Comparison of ENCODE assay signal across 18 cellular contexts in genomic region chr7:129993275-129993674, GRCh38. TPM values are rescaled to one million over a fixed set of nuclear protein-coding genes. Genes with fewer than 3 reads are reported as not detected.
DNase-seq lines count a peak whose midpoint lies in the region; ATAC-seq and TF ChIP-seq lines count a peak whose summit lies in the region.
"Had no signal": no experiment of that assay in that cellular context is flagged by ENCODE, and none has a peak within 500 bp of the region (broad histone marks: within the 10 kb centered on the region; RNA-seq: fewer than 3 reads in every experiment).

No MANE protein-coding gene starts in this region.

- no peaks in the 10 kb centered on the region for H3K9me3 Mint-ChIP-seq in chondrocyte (ENCODE audit: low read depth)
- H3K9me3 Mint-ChIP-seq in activated CD8-positive, alpha-beta T cell treated with anti-CD3 and anti-CD28 coated beads, Interleukin-2, amount 10 ng/mL, durations not matched to agents 7 days and 5 days (ENCODE audit: insufficient read depth), result no peaks in the 10 kb centered on the region
- H3K9me3 Mint-ChIP-seq: CD4-positive, alpha-beta memory T cell had no signal

- no peaks in the 10 kb centered on the region for H3K36me3 Mint-ChIP-seq in chondrocyte (ENCODE audit: low read depth)
- no peaks in the 10 kb centered on the region for H3K36me3 Mint-ChIP-seq in activated CD8-positive, alpha-beta T cell treated with anti-CD3 and anti-CD28 coated beads, Interleukin-2, amount 10 ng/mL, durations not matched to agents 7 days and 5 days (ENCODE audit: low read depth)
- H3K36me3 Mint-ChIP-seq: CD4-positive, alpha-beta memory T cell had no signal

- TF ChIP-seq CTCF in AG10803 (conservative IDR thresholded peaks at IDR 0.05; ENCODE audit: low read length), result no peak
- TF ChIP-seq CTCF in chondrocyte (IDR thresholded peaks at IDR 0.05), result peak; percentile 11
- peak; percentile 44 for TF ChIP-seq CTCF in foreskin keratinocyte (conservative IDR thresholded peaks at IDR 0.05)

- H3K4me3 Mint-ChIP-seq in chondrocyte (ENCODE audit: unreplicated experiment), result no peak overlapping the region
- H3K4me3 Mint-ChIP-seq in activated CD8-positive, alpha-beta T cell treated with anti-CD3 and anti-CD28 coated beads, Interleukin-2, amount 10 ng/mL, durations not matched to agents 7 days and 5 days, result no peak overlapping the region
- H3K4me3 Mint-ChIP-seq: CD4-positive, alpha-beta memory T cell had no signal

- no peak for TF ChIP-seq POLR2A in GM18505 (IDR thresholded peaks at IDR 0.05; ENCODE audit: borderline replicate concordance, extremely low read depth, insufficient read depth, insufficient read length)

- peaks cover 6% of the 10 kb centered on the region for H3K4me1 Mint-ChIP-seq in chondrocyte (ENCODE audit: low read depth)
- H3K4me1 Mint-ChIP-seq in activated CD8-positive, alpha-beta T cell treated with anti-CD3 and anti-CD28 coated beads, Interleukin-2, amount 10 ng/mL, durations not matched to agents 7 days and 5 days (ENCODE audit: low read depth), result peaks cover 5% of the 10 kb centered on the region

- H3K27ac Mint-ChIP-seq in chondrocyte (ENCODE audit: unreplicated experiment), result no peak overlapping the region
- no peak overlapping the region for H3K27ac Mint-ChIP-seq in activated CD8-positive, alpha-beta T cell treated with anti-CD3 and anti-CD28 coated beads, Interleukin-2, amount 10 ng/mL, durations not matched to agents 7 days and 5 days
- H3K27ac Mint-ChIP-seq: CD4-positive, alpha-beta memory T cell had no signal

- POLR2A ChIA-PET in activated CD8-positive, alpha-beta T cell treated with anti-CD3 and anti-CD28 coated beads, Interleukin-2, amount 10 ng/mL, durations not matched to agents 7 days and 5 days (lab: Charles Lee), result interaction anchor here (1.1 kb wide), 1 partner anchor 11 kb away, joined by 3 read pairs; no protein-coding TSS in a partner anchor

- H3K27ac ChIP-seq in foreskin keratinocyte, result no peak overlapping the region

- no peak for ATAC-seq in foreskin keratinocyte
- no peak for ATAC-seq in GM18505 (IDR thresholded peaks at IDR 0.05; ENCODE audit: unreplicated experiment)
- ATAC-seq in activated CD8-positive, alpha-beta T cell treated with anti-CD3 and anti-CD28 coated beads, Interleukin-2, amount 10 ng/mL, durations not matched to agents 7 days and 5 days, result no peak
- ATAC-seq: SK-N-SH treated with all-trans-retinoic acid at 6 μM for 48 hours had no signal

- no peak overlapping the region for H3K4me3 ChIP-seq in AG10803 (ENCODE audit: low read length)

- H3K27me3 ChIP-seq in foreskin keratinocyte, result no peaks in the 10 kb centered on the region

- H3K4me1 ChIP-seq in foreskin keratinocyte, result no peaks in the 10 kb centered on the region

- DNase-seq in AG10803 (ENCODE audit: low read depth) (peak; percentile 7), H4 (ENCODE audit: low spot score) (peak; percentile 50), chondrocyte (ENCODE audit: low spot score) (no peak), foreskin keratinocyte (no peak), DMS 273 (lab: John Stamatoyannopoulos, UW; ENCODE audit: unreplicated experiment) (no peak)
- DNase-seq in activated CD8-positive, alpha-beta T cell treated with anti-CD3 and anti-CD28 coated beads, Interleukin-2, amount 10 ng/mL, durations not matched to agents 7 days and 5 days, result no peak
- no peak for DNase-seq in stimulated activated naive CD4-positive, alpha-beta T cell treated with Interleukin-2 at 50 U/mL for 16 hours (lab: John Stamatoyannopoulos, UW)
- DNase-seq: Calu3; CD4-positive, alpha-beta memory T cell; DMS79 treated with DMSO at 0.1 percent for 48 hours; GOT3; NCI-H1105; NCI-H1694 treated with DMSO at 0.1 percent for 48 hours; NCI-H2107; NCI-H526 treated with DMSO at 0.1 percent for 48 hours; Right ventricle myocardium superior had no signal

- CTCF ChIA-PET in activated CD8-positive, alpha-beta T cell treated with anti-CD3 and anti-CD28 coated beads, Interleukin-2, amount 10 ng/mL, durations not matched to agents 7 days and 5 days (lab: Charles Lee), result interaction anchor here (1.0 to 1.3 kb wide), 2 partner anchors 17 to 164 kb away, joined by 3 to 5 read pairs; no protein-coding TSS in a partner anchor

- H3K27me3 Mint-ChIP-seq in chondrocyte (ENCODE audit: low read depth), result no peaks in the 10 kb centered on the region
- no peaks in the 10 kb centered on the region for H3K27me3 Mint-ChIP-seq in activated CD8-positive, alpha-beta T cell treated with anti-CD3 and anti-CD28 coated beads, Interleukin-2, amount 10 ng/mL, durations not matched to agents 7 days and 5 days (ENCODE audit: low read depth)
- H3K27me3 Mint-ChIP-seq: CD4-positive, alpha-beta memory T cell had no signal

RNA-seq across cellular contexts. Expression of gene UBE2H, which starts 40.5 kb away (rescaled TPM):
- total RNA-seq in H4 (2014; rRNA removed; shearing (Covaris generic)), result 26.2 and 32.5 TPM in 2 replicates
- total RNA-seq in chondrocyte, result 137 to 172 TPM (median 167 TPM) in 3 replicates
- total RNA-seq in foreskin keratinocyte, result 50.2 and 55.0 TPM in 2 replicates
- 27.3 and 27.5 TPM in 2 replicates for polyA plus RNA-seq in foreskin keratinocyte
- total RNA-seq in activated CD8-positive, alpha-beta T cell treated with anti-CD3 and anti-CD28 coated beads, Interleukin-2, amount 10 ng/mL, durations not matched to agents 7 days and 5 days, result 10 to 100 TPM; 30.0 to 33.3 TPM

RNA-seq across cellular contexts. Expression of gene ZC3HC1, which starts 57.9 kb away (rescaled TPM):
- 53.1 and 79.8 TPM in 2 replicates for total RNA-seq in H4 (2014; rRNA removed; shearing (Covaris generic))
- total RNA-seq in chondrocyte (12.0 to 15.9 TPM (median 14.7 TPM) in 3 replicates), foreskin keratinocyte (19.6 and 20.5 TPM in 2 replicates)
- polyA plus RNA-seq in foreskin keratinocyte, result 19.4 and 21.8 TPM in 2 replicates
- total RNA-seq in activated CD8-positive, alpha-beta T cell treated with anti-CD3 and anti-CD28 coated beads, Interleukin-2, amount 10 ng/mL, durations not matched to agents 7 days and 5 days, result 10 to 100 TPM; 18.4 to 18.5 TPM

Comparison
In these comparisons a context has a peak if more than half of its experiments do, and no peak if none do; other contexts are left out.
1. DNase-seq: peak in AG10803 (single experiment) and H4 (single experiment); none in chondrocyte (single experiment), foreskin keratinocyte (0 of 2), activated CD8-positive, alpha-beta T cell treated with anti-CD3 and anti-CD28 coated beads, Interleukin-2, amount 10 ng/mL, durations not matched to agents 7 days and 5 days (single experiment), stimulated activated naive CD4-positive, alpha-beta T cell treated with Interleukin-2 at 50 U/mL for 16 hours (single experiment) and DMS 273 (single experiment).